8 cellular contexts compared by ENCODE assay signal in genomic region chr1:109281680-109282496, GRCh38. TPM values are rescaled to one million over a fixed set of nuclear protein-coding genes. Genes with fewer than 3 reads are reported as not detected.
A peak's percentile ranks its signal among the peaks of the same experiment; 100 is the strongest.
DNase-seq lines count a peak whose midpoint lies in the region; ATAC-seq and TF ChIP-seq lines count a peak whose summit lies in the region.

No MANE protein-coding gene starts in this region.

- CTCF ChIA-PET in Panc1 (lab: Charles Lee), result interaction anchor here (1.6 kb wide), 1 partner anchor 43 kb away, joined by 5 read pairs; no protein-coding TSS in a partner anchor

- BruUV-seq in Panc1 (replicated peaks; lab: Mats Ljungman, UMichigan), result TSS peak; percentile 82

- 57 to 67% methylated on average over 28 of the region's 28 CpGs for WGBS in esophagus, 2 donors

- intact Hi-C loops in Panc1 (cut with micrococcal nuclease; ENCODE audit: unreplicated experiment), result no loop called here

- H3K27me3 ChIP-seq in Panc1 (ENCODE audit: control insufficient read depth, insufficient read depth, low read length) (no peaks in the 10 kb centered on the region), esophagus (ENCODE audit: control insufficient read depth in 1 of 2, insufficient read depth in 2 of 2, low read length in 2 of 2) (no peaks in the 10 kb centered on the region)

- H3K36me3 ChIP-seq in Panc1 (ENCODE audit: control insufficient read depth, insufficient read depth, low read length) (peaks cover 3% of the 10 kb centered on the region), esophagus (ENCODE audit: control insufficient read depth in 2 of 2, insufficient read depth in 2 of 2, low read length in 1 of 2) (peaks cover 0 to 5% of the 10 kb centered on the region in 2 donors)

- POLR2A ChIA-PET in Panc1 (lab: Charles Lee), result no interaction called here

- peak overlapping the region; percentile 98 for H3K27ac ChIP-seq in Panc1 (ENCODE audit: low read length)
- H3K27ac ChIP-seq in esophagus (ENCODE audit: low read depth in 2 of 2, low read length in 1 of 2), result peak overlapping the region in 1 of 2 donors; percentile 82

- in situ Hi-C loops in Panc1 (cut with HindIII; ENCODE audit: low pct_unique_long_range_greater_than_20kb, low sequenced_read_pairs), result no loop called here

- TF ChIP-seq CTCF in GM12865 (IDR thresholded peaks at IDR 0.05; ENCODE audit: insufficient read depth, low read depth, low read length, missing control alignments) (no peak), Panc1 (IDR thresholded peaks at IDR 0.05) (no peak), retinal pigment epithelial cell (conservative IDR thresholded peaks at IDR 0.05; ENCODE audit: low read depth, low read length) (no peak), GM10266 (IDR thresholded peaks at IDR 0.05; ENCODE audit: control insufficient read depth, insufficient read depth, low read depth, missing control alignments) (no peak)

- ATAC-seq in Panc1 (no peak), GM18517 (IDR thresholded peaks at IDR 0.05; ENCODE audit: unreplicated experiment) (no peak), HG03354 (IDR thresholded peaks at IDR 0.05; ENCODE audit: poor library complexity, severe bottlenecking, unreplicated experiment) (no peak)

- H3K4me1 ChIP-seq in Panc1 (ENCODE audit: control insufficient read depth, insufficient read depth, low read length) (peaks cover 14% of the 10 kb centered on the region), esophagus (ENCODE audit: control insufficient read depth in 2 of 2, insufficient read depth in 2 of 2, low read length in 1 of 2) (peaks cover 3 to 16% of the 10 kb centered on the region in 2 donors)

- DNase-seq in GM12865 (ENCODE audit: low read depth) (no peak), Panc1 (ENCODE audit: low read depth, low spot score) (no peak), retinal pigment epithelial cell (ENCODE audit: low read depth) (no peak), GM10266 (ENCODE audit: extremely low spot score) (no peak)
- no peak for DNase-seq in central memory CD4-positive, alpha-beta T cell

- no peaks in the 10 kb centered on the region for H3K9me3 ChIP-seq in Panc1 (ENCODE audit: control insufficient read depth, insufficient read depth, low read depth, low read length)
- no peaks in the 10 kb centered on the region for H3K9me3 ChIP-seq in esophagus (ENCODE audit: control insufficient read depth in 2 of 2, insufficient read depth in 1 of 2, low read depth in 1 of 2, low read length in 1 of 2)

- peak overlapping the region; percentile 75 for H3K4me3 ChIP-seq in GM12865 (ENCODE audit: low read depth, low read length)
- peak overlapping the region; percentile 73 to 77 for H3K4me3 ChIP-seq in Panc1 (ENCODE audit: low read depth in 2 of 2, low read length in 2 of 2)
- peak overlapping the region; percentile 59 to 62 for H3K4me3 ChIP-seq in esophagus (ENCODE audit: low read depth in 1 of 2, low read length in 2 of 2)
- peak overlapping the region; percentile 88 for H3K4me3 ChIP-seq in retinal pigment epithelial cell (ENCODE audit: low read length)

RNA-seq across cellular contexts. Expression of gene PSRC1, which starts 1.1 kb away (rescaled TPM):
- 40.6 TPM for total RNA-seq in Panc1 (2021; ENCODE audit: unreplicated experiment)
- 22.9 TPM for polyA plus RNA-seq in Panc1 (2012; ENCODE audit: insufficient read length)
- 10 to 100 TPM in 1 of 2 donors, 1 to 10 TPM in 1; 6.3 to 10.4 TPM for polyA plus RNA-seq in esophagus

RNA-seq across cellular contexts. Expression of gene MYBPHL, which starts 24.9 kb away (rescaled TPM):
- not detected for total RNA-seq in Panc1 (2021; ENCODE audit: unreplicated experiment)
- polyA plus RNA-seq in Panc1 (2012; ENCODE audit: insufficient read length), result not detected
- polyA plus RNA-seq in esophagus, result under 1 TPM; 0.08 to 0.14 TPM

RNA-seq across cellular contexts. Expression of gene CELSR2, which starts 32.5 kb away (rescaled TPM):
- total RNA-seq in Panc1 (2021; ENCODE audit: unreplicated experiment), result 4.1 TPM
- polyA plus RNA-seq in Panc1 (2012; ENCODE audit: insufficient read length), result 5.1 TPM
- 10 to 100 TPM; 17.4 to 19.4 TPM for polyA plus RNA-seq in esophagus
